9 cellular contexts compared by ENCODE assay signal in the genomic region with DNA sequence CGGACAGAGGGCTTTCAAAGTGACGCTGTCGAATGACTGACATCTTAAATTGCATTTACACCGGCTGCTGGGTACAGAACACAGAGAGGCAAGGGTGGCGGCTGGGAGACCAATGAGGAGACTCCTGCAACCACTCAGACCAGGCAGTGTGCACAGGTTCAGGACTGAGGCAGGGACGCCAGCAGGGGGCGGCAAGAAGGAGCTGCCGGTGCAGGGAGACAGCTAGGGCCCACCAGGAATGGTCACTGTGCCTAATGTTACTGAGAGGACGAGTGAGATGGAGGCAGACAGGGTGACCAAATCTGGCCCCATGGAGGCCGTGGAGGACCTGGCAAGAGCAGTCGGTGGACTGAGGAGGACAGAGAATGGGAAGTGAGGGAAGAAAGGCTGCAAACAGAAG. TPM values are rescaled to one million over a fixed set of nuclear protein-coding genes. Genes with fewer than 3 reads are reported as not detected.
A peak's percentile ranks its signal among the peaks of the same experiment; 100 is the strongest.
DNase-seq lines count a peak whose midpoint lies in the region; ATAC-seq, FAIRE-seq and TF ChIP-seq lines count a peak whose summit lies in the region.
"Had no signal": no experiment of that assay in that cellular context is flagged by ENCODE, and none has a peak within 500 bp of the region (broad histone marks: within the 10 kb centered on the region; RNA-seq: fewer than 3 reads in every experiment).

No MANE protein-coding gene starts in this region.

- H3K4me2 ChIP-seq in HepG2 (ENCODE audit: low read depth, low read length) = no peak overlapping the region

- POLR2A ChIA-PET in HepG2 (lab: Yijun Ruan, JAX) = no interaction called here

- no peaks in the 10 kb centered on the region for H4K20me1 ChIP-seq in HepG2 (ENCODE audit: insufficient read depth, low read length)

- no peak overlapping the region for H3K27ac Mint-ChIP-seq in activated T-cell treated with anti-CD3 and anti-CD28 coated beads, Interleukin-2, amount 50 U/mL, for 24 hours

- H3K27ac ChIP-seq in HepG2 (ENCODE audit: extremely low read length, insufficient read depth, low read length) = no peak overlapping the region

- no peaks in the 10 kb centered on the region for H3K9me3 Mint-ChIP-seq in activated T-cell treated with anti-CD3 and anti-CD28 coated beads, Interleukin-2, amount 50 U/mL, for 24 hours

- peak; percentile 29 for DNase-seq in GM03348 (ENCODE audit: low spot score)
- peak; percentile 26 for DNase-seq in HT1080 (ENCODE audit: low read depth)
- peak; percentile 29 for DNase-seq in HepG2 (ENCODE audit: low spot score)
- no peak for DNase-seq in dedifferentiated amniotic fluid mesenchymal stem cell (ENCODE audit: extremely low spot score)
- no peak for DNase-seq in activated T-cell treated with anti-CD3 and anti-CD28 coated beads, Interleukin-2, amount 50 U/mL, for 24 hours
- DNase-seq in NCI-H774 (lab: John Stamatoyannopoulos, UW) = no peak
- DNase-seq in kidney tubule cell (ENCODE audit: low spot score) = no peak
- DNase-seq: NCI-H2029 treated with DMSO at 0.1 percent for 48 hours had no signal

- TF ChIP-seq RAD21 in HepG2 (CRISPR knock-in tag; IDR thresholded peaks at IDR 0.05) = 0 out of 2 replicates have a peak, but pooled peaks have one; percentile 31

- H3K4me3 Mint-ChIP-seq in activated T-cell treated with anti-CD3 and anti-CD28 coated beads, Interleukin-2, amount 50 U/mL, for 24 hours = no peak overlapping the region

- CTCF ChIA-PET in HepG2 (lab: Yijun Ruan, JAX; ENCODE audit: low intra/inter-chr PET ratio, low total read pairs) = interaction anchor here (3.1 kb wide), 1 partner anchor 39 kb away, joined by 24 read pairs; no protein-coding TSS in a partner anchor

- TF ChIP-seq CTCF in WI38 (IDR thresholded peaks at IDR 0.05; ENCODE audit: low read depth, low read length) (peak; percentile 70), HepG2 (CRISPR knock-in tag; IDR thresholded peaks at IDR 0.05) (peak; percentile 82)

- BruUV-seq in HepG2 (replicated peaks; lab: Mats Ljungman, UMichigan) = no TSS peak

- peak; percentile 98 for ATAC-seq in HepG2

- in situ Hi-C loops in HepG2 (cut with HindIII; ENCODE audit: extremely low pct_ligation_motif_present, low pct_unique_long_range_greater_than_20kb) = no loop called here

- H3K9ac ChIP-seq in HepG2 (ENCODE audit: insufficient read depth, low read depth, low read length) = no peak overlapping the region

- no peaks in the 10 kb centered on the region for H3K4me1 Mint-ChIP-seq in activated T-cell treated with anti-CD3 and anti-CD28 coated beads, Interleukin-2, amount 50 U/mL, for 24 hours (ENCODE audit: low read depth)

- no peaks in the 10 kb centered on the region for H3K79me2 ChIP-seq in HepG2 (ENCODE audit: insufficient read depth, low read length)

- no peaks in the 10 kb centered on the region for H3K36me3 ChIP-seq in HepG2 (replicated peaks in 1 of 2; ENCODE audit: control insufficient read depth in 1 of 2, insufficient read depth in 2 of 2, low read length in 2 of 2)

- 10% methylated on average over 11 of the region's 11 CpGs for WGBS in HepG2 (ENCODE audit: low lambda C conversion rate)

- peaks cover 5% of the 10 kb centered on the region; the same call in 1 of the 2 replicates for H3K4me1 ChIP-seq in HepG2 (ENCODE audit: insufficient read depth, low read length)

- no peak overlapping the region for H2AFZ ChIP-seq in HepG2 (ENCODE audit: low read length)

- H3K4me3 ChIP-seq in WI38 (ENCODE audit: low read depth, low read length) (no peak overlapping the region), HepG2 (replicated peaks in 1 of 3; ENCODE audit: insufficient read depth in 1 of 3, low read depth in 2 of 3, low read length in 3 of 3) (no peak overlapping the region)

- H3K36me3 Mint-ChIP-seq in activated T-cell treated with anti-CD3 and anti-CD28 coated beads, Interleukin-2, amount 50 U/mL, for 24 hours (ENCODE audit: low read depth) = no peaks in the 10 kb centered on the region

- no peak for FAIRE-seq in HepG2 (lab: Jason Lieb, UNC)

- no peaks in the 10 kb centered on the region for H3K9me3 ChIP-seq in HepG2 (ENCODE audit: low read length)

- TF ChIP-seq POLR2A in HepG2 (IDR thresholded peaks at IDR 0.05; ENCODE audit: insufficient read depth in 1 of 2, low read depth in 2 of 2, low read length in 2 of 2) = no peak

- intact Hi-C loops in HepG2 (cut with micrococcal nuclease; ENCODE audit: unreplicated experiment) = loop anchor here (1.0 kb wide), 1 partner anchor 39 kb away; no protein-coding TSS in a partner anchor

- H3K27me3 ChIP-seq in HepG2 (ENCODE audit: control insufficient read depth in 1 of 2, insufficient read depth in 2 of 2, low read length in 2 of 2) = peaks cover 0 to 27% of the 10 kb centered on the region in 2 experiments; a peak in 3 of 5 replicates

- peaks cover 8% of the 10 kb centered on the region for H3K27me3 Mint-ChIP-seq in activated T-cell treated with anti-CD3 and anti-CD28 coated beads, Interleukin-2, amount 50 U/mL, for 24 hours

- TF ChIP-seq EP300 in HepG2 (IDR thresholded peaks at IDR 0.05; ENCODE audit: low read depth in 2 of 2, low read length in 2 of 2) (no peak), HepG2 (CRISPR knock-in tag; IDR thresholded peaks at IDR 0.05; ENCODE audit: borderline replicate concordance) (no peak)

TF ChIP-seq in HepG2, 621 proteins besides CTCF, POLR2A, EP300 and RAD21 (continues in another document):
- TF ChIP-seq PAF1 (CRISPR knock-in tag; IDR thresholded peaks at IDR 0.05) = no peak
- peak; percentile 68 for TF ChIP-seq STAG1 (CRISPR knock-in tag; IDR thresholded peaks at IDR 0.05)
- TF ChIP-seq RBM39 (IDR thresholded peaks at IDR 0.05; ENCODE audit: low read depth, low read length, poor library complexity, severe bottlenecking) = peak; percentile 42
- TF ChIP-seq, protein P1, sequence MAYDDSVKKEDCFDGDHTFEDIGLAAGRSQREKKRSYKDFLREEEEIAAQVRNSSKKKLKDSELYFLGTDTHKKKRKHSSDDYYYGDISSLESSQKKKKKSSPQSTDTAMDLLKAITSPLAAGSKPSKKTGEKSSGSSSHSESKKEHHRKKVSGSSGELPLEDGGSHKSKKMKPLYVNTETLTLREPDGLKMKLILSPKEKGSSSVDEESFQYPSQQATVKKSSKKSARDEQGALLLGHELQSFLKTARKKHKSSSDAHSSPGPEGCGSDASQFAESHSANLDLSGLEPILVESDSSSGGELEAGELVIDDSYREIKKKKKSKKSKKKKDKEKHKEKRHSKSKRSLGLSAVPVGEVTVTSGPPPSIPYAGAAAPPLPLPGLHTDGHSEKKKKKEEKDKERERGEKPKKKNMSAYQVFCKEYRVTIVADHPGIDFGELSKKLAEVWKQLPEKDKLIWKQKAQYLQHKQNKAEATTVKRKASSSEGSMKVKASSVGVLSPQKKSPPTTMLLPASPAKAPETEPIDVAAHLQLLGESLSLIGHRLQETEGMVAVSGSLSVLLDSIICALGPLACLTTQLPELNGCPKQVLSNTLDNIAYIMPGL (CRISPR knock-in tag; IDR thresholded peaks at IDR 0.05; ENCODE audit: borderline replicate concordance in 1 of 2, low read depth in 1 of 2) = 0 out of 4 replicates have a peak, but pooled peaks of 1 of the 2 experiments have one; percentile 21
- no peak for TF ChIP-seq ZBTB7B (CRISPR knock-in tag; IDR thresholded peaks at IDR 0.05)
- TF ChIP-seq ZFYVE20 (CRISPR knock-in tag; IDR thresholded peaks at IDR 0.05; ENCODE audit: borderline replicate concordance, low read depth) = 0 out of 2 replicates have a peak, but pooled peaks have one; percentile 24
- TF ChIP-seq XRCC5 (optimal IDR thresholded peaks at IDR 0.05; ENCODE audit: low read length) = peak; percentile 80
- TF ChIP-seq ZNF530 (CRISPR knock-in tag; IDR thresholded peaks at IDR 0.05; ENCODE audit: low read depth) = no peak
- TF ChIP-seq NCOR1 (IDR thresholded peaks at IDR 0.05; ENCODE audit: borderline replicate concordance, low read length) = no peak

RNA-seq across cellular contexts. Expression of a gene that starts 23.5 kb away (rescaled TPM):
- 0.20 and 0.71 TPM in 2 replicates for total RNA-seq in HT1080 (2014; rRNA removed; shearing (Covaris generic))
- 1.7 and 1.9 TPM in 2 replicates for polyA plus RNA-seq in HT1080 (2015; cell fraction: cytosol; rRNA removed)
- polyA plus RNA-seq in HT1080 (2015; cell fraction: nucleus; rRNA removed) = 1.6 and 2.6 TPM in 2 replicates
- not detected in 2 replicates for total RNA-seq in HepG2 (2016; rRNA removed; fragmentation: Illumina TruSeq; extraction: Trizol)
- not detected in 2 replicates for total RNA-seq in HepG2 (2016; cell fraction: cytosol; rRNA removed; fragmentation: Illumina TruSeq; extraction: Trizol; ENCODE audit: low read depth)
- total RNA-seq in HepG2 (2016; cell fraction: insoluble cytoplasmic fraction; rRNA removed; fragmentation: Illumina TruSeq; extraction: Trizol) = not detected in 2 replicates
- not detected in 2 replicates for total RNA-seq in HepG2 (2016; cell fraction: membrane; rRNA removed; fragmentation: Illumina TruSeq; extraction: Trizol)
- total RNA-seq in HepG2 (2016; cell fraction: nucleus; rRNA removed; fragmentation: Illumina TruSeq; extraction: Trizol) = not detected in 2 replicates
- 0.03 TPM in 1 of 2 replicates, not detected in the other for polyA plus RNA-seq in HepG2 (2011; rRNA removed)
- polyA plus RNA-seq in HepG2 (2011; cell fraction: cytosol; rRNA removed) = not detected in 2 replicates
- 0.10 TPM in 1 of 2 replicates, not detected in the other for polyA plus RNA-seq in HepG2 (2011; cell fraction: nucleus; rRNA removed)
- 0.04 TPM in 1 of 2 replicates, not detected in the other for polyA plus RNA-seq in HepG2 (2012)
- not detected in 2 replicates for polyA plus RNA-seq in HepG2 (2016; cell fraction: cytosol; fragmentation: Illumina TruSeq; extraction: Trizol; ENCODE audit: low read depth)
- polyA plus RNA-seq in HepG2 (2016; cell fraction: insoluble cytoplasmic fraction; fragmentation: Illumina TruSeq; extraction: Trizol; ENCODE audit: low read depth) = not detected in 2 replicates
- not detected in 2 replicates for polyA plus RNA-seq in HepG2 (2016; cell fraction: membrane; fragmentation: Illumina TruSeq; extraction: Trizol; ENCODE audit: low read depth)
- not detected in 2 replicates for polyA plus RNA-seq in HepG2 (2016; cell fraction: nucleus; fragmentation: Illumina TruSeq; extraction: Trizol; ENCODE audit: insufficient read depth, low read depth)
- not detected in 2 replicates for polyA minus RNA-seq in HepG2 (2011; rRNA and poly(A)+ RNA removed; ENCODE audit: low replicate concordance)
- polyA minus RNA-seq in HepG2 (2011; cell fraction: cytosol; rRNA and poly(A)+ RNA removed) = not detected in 2 replicates
- polyA minus RNA-seq in HepG2 (2011; cell fraction: nucleus; rRNA and poly(A)+ RNA removed) = not detected in 2 replicates

Comparison
In these comparisons a context has a peak if more than half of its experiments do, and no peak if none do; other contexts are left out.
1. DNase-seq: peak in GM03348 (single experiment), HT1080 (single experiment) and HepG2 (single experiment); none in dedifferentiated amniotic fluid mesenchymal stem cell (single experiment), activated T-cell treated with anti-CD3 and anti-CD28 coated beads, Interleukin-2, amount 50 U/mL, for 24 hours (single experiment), NCI-H774 (single experiment) and kidney tubule cell (single experiment).